In genomic region chr2:5933669-5934068, GRCh38 we compare ENCODE assay signal across 18 cellular contexts.
"Had no signal": no experiment of that assay in that cellular context is flagged by ENCODE, and none has a peak within 500 bp of the region (broad histone marks: within the 10 kb centered on the region; RNA-seq: fewer than 3 reads in every experiment).

No MANE protein-coding gene starts in this region.

- H3K4me3 ChIP-seq: left lung, sigmoid colon, smooth muscle cell, tibial nerve had no signal

- H3K36me3 ChIP-seq: left lung, sigmoid colon, tibial nerve had no signal

- H3K27ac ChIP-seq: epithelial cell of prostate, left lung, parathyroid adenoma, sigmoid colon, tibial nerve had no signal

- H3K27me3 ChIP-seq: left lung, sigmoid colon, tibial nerve had no signal

- H3K9ac ChIP-seq: parathyroid adenoma had no signal

- DNase-seq: activated CD4-positive, alpha-beta memory T cell treated with anti-CD3 and anti-CD28 coated beads, Interleukin-2, amount 10 ng/mL, durations not matched to agents 7 days and 5 days; activated CD4-positive, alpha-beta T cell treated with anti-CD3 and anti-CD28 coated beads for 48 hours; activated effector memory CD4-positive, alpha-beta T cell treated with Interleukin-2 at 50 U/mL for 16 hours; activated naive CD4-positive, alpha-beta T cell treated with anti-CD3 and anti-CD28 coated beads for 36 hours; activated naive CD8-positive, alpha-beta T cell treated with anti-CD3 and anti-CD28 coated beads, Interleukin-2, amount 10 ng/mL, durations not matched to agents 7 days and 5 days; activated T-cell treated with anti-CD3 and anti-CD28 coated beads, Interleukin-2, amount 50 U/mL, for 72 hours; amniotic stem cell; cerebellar nuclear complex; cortex of kidney; left lung; sigmoid colon; stimulated activated CD4-positive, alpha-beta T cell treated with anti-CD3 and anti-CD28 coated beads, Interleukin-4, amount 100 ng/mL, for 1 hour; stimulated activated naive CD4-positive, alpha-beta T cell; T-helper 17 cell had no signal

- H3K4me2 ChIP-seq: smooth muscle cell had no signal

- H2AFZ ChIP-seq: parathyroid adenoma had no signal

- H3K79me2 ChIP-seq: parathyroid adenoma had no signal

- ATAC-seq: activated T-cell treated with anti-CD3 and anti-CD28 coated beads, Interleukin-2, amount 50 U/mL, for 72 hours; left lung; T-helper 17 cell had no signal

- H3K4me1 ChIP-seq: left lung, parathyroid adenoma, tibial nerve had no signal
